13 cellular contexts compared by ENCODE assay signal in genomic region chr2:111161971-111162370, GRCh38. TPM values are rescaled to one million over a fixed set of nuclear protein-coding genes. Genes with fewer than 3 reads are reported as not detected.
DNase-seq lines count a peak whose midpoint lies in the region; ATAC-seq and TF ChIP-seq lines count a peak whose summit lies in the region.
"Had no signal": no experiment of that assay in that cellular context is flagged by ENCODE, and none has a peak within 500 bp of the region (broad histone marks: within the 10 kb centered on the region; RNA-seq: fewer than 3 reads in every experiment).

No MANE protein-coding gene starts in this region.

- no peak overlapping the region for H3K27ac ChIP-seq in CD4-positive, CD25-positive, alpha-beta regulatory T cell (ENCODE audit: insufficient read depth, low read length, poor library complexity, severe bottlenecking)
- H3K27ac ChIP-seq in upper lobe of left lung, result no peak overlapping the region
- H3K27ac ChIP-seq: epithelial cell of prostate, WERI-Rb-1 had no signal

- no peak for TF ChIP-seq POLR2A in upper lobe of left lung (IDR thresholded peaks at IDR 0.05)

- H3K36me3 ChIP-seq in CD4-positive, CD25-positive, alpha-beta regulatory T cell (ENCODE audit: control insufficient read depth, insufficient read depth, low read length), result peaks cover 33% of the 10 kb centered on the region
- peaks cover 4 to 19% (median 9%) of the 10 kb centered on the region in 4 donors for H3K36me3 ChIP-seq in upper lobe of left lung
- H3K36me3 ChIP-seq: WERI-Rb-1 had no signal

- H3K4me3 ChIP-seq in CD4-positive, CD25-positive, alpha-beta regulatory T cell (ENCODE audit: low read depth, low read length), result peak overlapping the region; percentile 23
- H3K4me3 ChIP-seq in upper lobe of left lung, result no peak overlapping the region

- 55% methylated on average over 11 to 12 of the region's 12 CpGs for WGBS in upper lobe of left lung, 2 donors

- peaks cover 30% of the 10 kb centered on the region for H3K27me3 Mint-ChIP-seq in CD4-positive, CD25-positive, alpha-beta regulatory T cell

- no peak for TF ChIP-seq EP300 in upper lobe of left lung (IDR thresholded peaks at IDR 0.05)

- peaks cover 0 to 2% (median 0%) of the 10 kb centered on the region in 7 donors for H3K9me3 Mint-ChIP-seq in CD4-positive, CD25-positive, alpha-beta regulatory T cell

- peak overlapping the region in 1 of 4 donors; percentile 5 for H3K4me3 Mint-ChIP-seq in CD4-positive, CD25-positive, alpha-beta regulatory T cell

- TF ChIP-seq CTCF in upper lobe of left lung (IDR thresholded peaks at IDR 0.05), result no peak

- ATAC-seq in CD4-positive, CD25-positive, alpha-beta regulatory T cell (ENCODE audit: low read depth in 2 of 2), result no peak
- no peak for ATAC-seq in HG02571 (IDR thresholded peaks at IDR 0.05; ENCODE audit: unreplicated experiment)
- no peak for ATAC-seq in upper lobe of left lung (ENCODE audit: low FRiP score in 2 of 2)

- DNase-seq in CD4-positive, CD25-positive, alpha-beta regulatory T cell, result no peak
- DNase-seq in NCI-H2171 treated with DMSO at 0.1 percent for 48 hours (lab: John Stamatoyannopoulos, UW) (peak; percentile 78), dermis blood vessel endothelial cell (peak; percentile 52), nucleus accumbens (lab: John Stamatoyannopoulos, UW) (peak in 50 of 56 donors; percentile 8 to 80 (median 51)), SKM-1 (lab: John Stamatoyannopoulos, UW; ENCODE audit: unreplicated experiment) (no peak), COLO668 (lab: John Stamatoyannopoulos, UW; ENCODE audit: unreplicated experiment) (no peak), upper lobe of left lung (no peak)
- DNase-seq: activated T-cell treated with anti-CD3 and anti-CD28 coated beads, Interleukin-2, amount 50 U/mL, for 1 hour; DND-41; retina had no signal

- no peaks in the 10 kb centered on the region for H3K27me3 ChIP-seq in CD4-positive, CD25-positive, alpha-beta regulatory T cell (ENCODE audit: control insufficient read depth, insufficient read depth, low read length)
- no peaks in the 10 kb centered on the region for H3K27me3 ChIP-seq in upper lobe of left lung

- no peaks in the 10 kb centered on the region for H3K9me3 ChIP-seq in CD4-positive, CD25-positive, alpha-beta regulatory T cell (ENCODE audit: control insufficient read depth in 2 of 2, low read length in 2 of 2)
- no peaks in the 10 kb centered on the region for H3K9me3 ChIP-seq in upper lobe of left lung

- peaks cover 13% of the 10 kb centered on the region for H3K4me1 ChIP-seq in CD4-positive, CD25-positive, alpha-beta regulatory T cell (ENCODE audit: control insufficient read depth, insufficient read depth, low read length, poor library complexity, severe bottlenecking)
- H3K4me1 ChIP-seq in upper lobe of left lung, result peaks cover 16 to 18% (median 17%) of the 10 kb centered on the region in 4 donors

- H3K27ac Mint-ChIP-seq in CD4-positive, CD25-positive, alpha-beta regulatory T cell, result no peak overlapping the region

- peaks cover 61% of the 10 kb centered on the region for H3K36me3 Mint-ChIP-seq in CD4-positive, CD25-positive, alpha-beta regulatory T cell

- peaks cover 11 to 36% (median 17%) of the 10 kb centered on the region in 4 donors for H3K4me1 Mint-ChIP-seq in CD4-positive, CD25-positive, alpha-beta regulatory T cell

RNA-seq across cellular contexts. Expression of gene BCL2L11, which starts 41.3 kb away (rescaled TPM):
- 96.0 TPM for total RNA-seq in CD4-positive, CD25-positive, alpha-beta regulatory T cell
- 10 to 100 TPM; 18.0 to 35.2 (median 28.0) TPM for polyA plus RNA-seq in CD4-positive, CD25-positive, alpha-beta regulatory T cell
- 18.9 and 27.3 TPM in 2 replicates for total RNA-seq in dermis blood vessel endothelial cell
- 10 to 100 TPM; 14.8 to 76.5 (median 31.4) TPM for total RNA-seq in upper lobe of left lung

Comparison
In these comparisons a context has a peak if more than half of its experiments do, and no peak if none do; other contexts are left out.
1. DNase-seq: peak in NCI-H2171 treated with DMSO at 0.1 percent for 48 hours (single experiment), dermis blood vessel endothelial cell (single experiment) and nucleus accumbens (50 of 56); none in CD4-positive, CD25-positive, alpha-beta regulatory T cell (0 of 3), SKM-1 (single experiment), COLO668 (single experiment) and upper lobe of left lung (0 of 2).